In the genomic region with DNA sequence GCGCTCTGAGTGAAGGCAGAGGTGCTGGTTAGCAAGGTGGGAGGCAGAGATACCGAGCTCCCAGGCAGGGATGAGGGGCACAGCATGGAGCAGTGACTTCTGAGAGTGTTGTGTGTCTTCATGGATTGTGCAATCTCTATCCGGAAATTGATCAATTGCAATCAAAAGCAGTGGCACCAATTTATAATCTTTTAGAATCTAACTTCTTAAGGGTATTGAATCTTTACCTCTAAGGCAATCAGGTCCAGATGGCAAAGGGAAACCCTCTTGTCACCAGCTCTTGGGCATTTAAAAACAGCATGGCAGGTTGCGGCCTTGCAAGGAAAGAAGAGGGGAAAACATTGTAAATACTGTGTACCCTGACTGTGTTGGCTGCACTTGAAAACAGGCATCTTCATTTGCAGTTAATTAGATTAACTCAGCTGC, we compare ENCODE assay signal across 13 cellular contexts. TPM values are rescaled to one million over a fixed set of nuclear protein-coding genes. Genes with fewer than 3 reads are reported as not detected.
A peak's percentile ranks its signal among the peaks of the same experiment; 100 is the strongest.
DNase-seq lines count a peak whose midpoint lies in the region; ATAC-seq and TF ChIP-seq lines count a peak whose summit lies in the region.
"Had no signal": no experiment of that assay in that cellular context is flagged by ENCODE, and none has a peak within 500 bp of the region (broad histone marks: within the 10 kb centered on the region; RNA-seq: fewer than 3 reads in every experiment).

No MANE protein-coding gene starts in this region.

- H3K4me3 ChIP-seq in GM23338 (no peak overlapping the region), RWPE2 (ENCODE audit: severe bottlenecking) (no peak overlapping the region), gastroesophageal sphincter (no peak overlapping the region), sigmoid colon (no peak overlapping the region)

- H3F3A ChIP-seq in GM23338 (replicated peaks; ENCODE audit: low read depth) = no peaks in the 10 kb centered on the region

- no peaks in the 10 kb centered on the region for H3K79me2 ChIP-seq in GM23338 (replicated peaks; ENCODE audit: insufficient read depth)

- WGBS in gastroesophageal sphincter (ENCODE audit: low coverage in 1 of 2), 2 donors = 81 to 88% methylated on average over 3 of the region's 4 CpGs
- WGBS in sigmoid colon, 2 donors = 87 to 89% methylated on average over 4 of the region's 4 CpGs

- no peaks in the 10 kb centered on the region for H3K9me2 ChIP-seq in GM23338 (ENCODE audit: insufficient read depth)

- peak overlapping the region; percentile 69 for H3K27ac Mint-ChIP-seq in GM23338
- no peak overlapping the region for H3K27ac Mint-ChIP-seq in activated T-cell treated with anti-CD3 and anti-CD28 coated beads, Interleukin-2, amount 50 U/mL, for 24 hours
- H3K27ac Mint-ChIP-seq: stimulated activated naive CD8-positive, alpha-beta T cell treated with anti-CD3 and anti-CD28 coated beads, Interleukin-15, Interleukin-2, amounts not matched to agents 100 ng/mL and 50 ng/mL, for 24 hours had no signal

- TF ChIP-seq EP300 in gastroesophageal sphincter (IDR thresholded peaks at IDR 0.05) (no peak), sigmoid colon (IDR thresholded peaks at IDR 0.05) (no peak)

- H3K27ac ChIP-seq in GM23338 (ENCODE audit: low read depth) (no peak overlapping the region), RWPE2 (ENCODE audit: poor library complexity, severe bottlenecking) (peak overlapping the region; percentile 10), gastroesophageal sphincter (peak overlapping the region in 3 of 4 donors; percentile 71 to 80 (median 75)), sigmoid colon (peak overlapping the region; percentile 6 to 73 (median 30))

- H3K27me3 ChIP-seq in GM23338 (ENCODE audit: insufficient read depth) (no peaks in the 10 kb centered on the region), RWPE2 (ENCODE audit: insufficient read depth, poor library complexity, severe bottlenecking) (no peaks in the 10 kb centered on the region), gastroesophageal sphincter (no peaks in the 10 kb centered on the region), sigmoid colon (no peaks in the 10 kb centered on the region)

- H4K20me1 ChIP-seq in GM23338 (replicated peaks; ENCODE audit: insufficient read depth) = no peaks in the 10 kb centered on the region

- TF ChIP-seq POLR2A in gastroesophageal sphincter (IDR thresholded peaks at IDR 0.05) (no peak), sigmoid colon (IDR thresholded peaks at IDR 0.05) (no peak)

- H3K4me3 Mint-ChIP-seq in GM23338 = no peak overlapping the region
- no peak overlapping the region for H3K4me3 Mint-ChIP-seq in activated T-cell treated with anti-CD3 and anti-CD28 coated beads, Interleukin-2, amount 50 U/mL, for 24 hours
- H3K4me3 Mint-ChIP-seq: stimulated activated naive CD8-positive, alpha-beta T cell treated with anti-CD3 and anti-CD28 coated beads, Interleukin-15, Interleukin-2, amounts not matched to agents 100 ng/mL and 50 ng/mL, for 24 hours had no signal

- ATAC-seq in GM23338 (peak; percentile 63), RWPE2 (ENCODE audit: low read depth) (no peak), gastroesophageal sphincter (no peak)

- H3K36me3 Mint-ChIP-seq in GM23338 (ENCODE audit: low read depth) = no peaks in the 10 kb centered on the region
- no peaks in the 10 kb centered on the region for H3K36me3 Mint-ChIP-seq in activated T-cell treated with anti-CD3 and anti-CD28 coated beads, Interleukin-2, amount 50 U/mL, for 24 hours (ENCODE audit: low read depth)

- no peaks in the 10 kb centered on the region for H3K9me3 Mint-ChIP-seq in GM23338
- no peaks in the 10 kb centered on the region for H3K9me3 Mint-ChIP-seq in activated T-cell treated with anti-CD3 and anti-CD28 coated beads, Interleukin-2, amount 50 U/mL, for 24 hours
- H3K9me3 Mint-ChIP-seq: stimulated activated naive CD8-positive, alpha-beta T cell treated with anti-CD3 and anti-CD28 coated beads, Interleukin-15, Interleukin-2, amounts not matched to agents 100 ng/mL and 50 ng/mL, for 24 hours had no signal

- H3K9me3 ChIP-seq in RWPE2 (ENCODE audit: severe bottlenecking) (no peaks in the 10 kb centered on the region), gastroesophageal sphincter (no peaks in the 10 kb centered on the region), sigmoid colon (no peaks in the 10 kb centered on the region)

- intact Hi-C loops in sigmoid colon (cut with DNase I) = no loop called here

- peak overlapping the region; percentile 75; the same call in 1 of the 2 replicates for H2AFZ ChIP-seq in GM23338

- no peak for DNase-seq in GM23338 (ENCODE audit: low spot score)
- no peak for DNase-seq in RWPE2 (ENCODE audit: low spot score)
- DNase-seq in sigmoid colon = no peak
- no peak for DNase-seq in foreskin melanocyte
- no peak for DNase-seq in activated T-cell treated with anti-CD3 and anti-CD28 coated beads, Interleukin-2, amount 50 U/mL, for 24 hours
- no peak for DNase-seq in SW480 (ENCODE audit: low spot score)
- no peak for DNase-seq in globus pallidus (ENCODE audit: low spot score)
- DNase-seq: activated CD4-positive, CD25-positive, alpha-beta regulatory T cell; activated T-cell treated with anti-CD3 and anti-CD28 coated beads, Interleukin-2, amount 50 U/mL, for 48 hours; NCI-H1048; stimulated activated CD4-positive, alpha-beta T cell treated with anti-CD3 and anti-CD28 coated beads, Interleukin-2, amount 100 ng/mL, for 24 hours had no signal

- H3K4me1 Mint-ChIP-seq in GM23338 = peaks cover 30% of the 10 kb centered on the region
- H3K4me1 Mint-ChIP-seq in activated T-cell treated with anti-CD3 and anti-CD28 coated beads, Interleukin-2, amount 50 U/mL, for 24 hours (ENCODE audit: low read depth) = no peaks in the 10 kb centered on the region

- H3K4me2 ChIP-seq in GM23338 = peak overlapping the region; percentile 9; the same call in 1 of the 2 replicates

- H3K36me3 ChIP-seq in GM23338 (ENCODE audit: insufficient read depth) = no peaks in the 10 kb centered on the region
- H3K36me3 ChIP-seq in RWPE2 (ENCODE audit: low read depth) = no peaks in the 10 kb centered on the region
- H3K36me3 ChIP-seq in gastroesophageal sphincter = no peaks in the 10 kb centered on the region
- H3K36me3 ChIP-seq in sigmoid colon = no peaks in the 10 kb centered on the region

- no peak for TF ChIP-seq CTCF in GM23338 (conservative IDR thresholded peaks at IDR 0.05; ENCODE audit: low read depth in 2 of 2)
- TF ChIP-seq CTCF in RWPE2 (IDR thresholded peaks at IDR 0.05; ENCODE audit: poor library complexity, severe bottlenecking) = no peak
- TF ChIP-seq CTCF in gastroesophageal sphincter (IDR thresholded peaks at IDR 0.05) = no peak
- TF ChIP-seq CTCF in sigmoid colon (IDR thresholded peaks at IDR 0.05) = no peak

- H3K4me1 ChIP-seq in GM23338 (ENCODE audit: insufficient read depth) (peaks cover 25% of the 10 kb centered on the region), RWPE2 (ENCODE audit: insufficient read depth, poor library complexity, severe bottlenecking) (peaks cover 10% of the 10 kb centered on the region), gastroesophageal sphincter (peaks cover 0 to 41% (median 7%) of the 10 kb centered on the region in 3 donors), sigmoid colon (peaks cover 0 to 3% (median 0%) of the 10 kb centered on the region in 4 donors)

- H3K27me3 Mint-ChIP-seq in GM23338 (ENCODE audit: insufficient read depth, low read depth, poor library complexity) = peaks cover 2% of the 10 kb centered on the region
- H3K27me3 Mint-ChIP-seq in activated T-cell treated with anti-CD3 and anti-CD28 coated beads, Interleukin-2, amount 50 U/mL, for 24 hours = peaks cover 28% of the 10 kb centered on the region

TF ChIP-seq in GM23338, 12 proteins besides CTCF, POLR2A, EP300 and RAD21 (continues in another document):
- no peak for TF ChIP-seq NANOG (IDR thresholded peaks at IDR 0.05; ENCODE audit: borderline replicate concordance)
- no peak for TF ChIP-seq ZNF331 (CRISPR knock-in tag; IDR thresholded peaks at IDR 0.05; ENCODE audit: low read depth)
- TF ChIP-seq, protein P1, sequence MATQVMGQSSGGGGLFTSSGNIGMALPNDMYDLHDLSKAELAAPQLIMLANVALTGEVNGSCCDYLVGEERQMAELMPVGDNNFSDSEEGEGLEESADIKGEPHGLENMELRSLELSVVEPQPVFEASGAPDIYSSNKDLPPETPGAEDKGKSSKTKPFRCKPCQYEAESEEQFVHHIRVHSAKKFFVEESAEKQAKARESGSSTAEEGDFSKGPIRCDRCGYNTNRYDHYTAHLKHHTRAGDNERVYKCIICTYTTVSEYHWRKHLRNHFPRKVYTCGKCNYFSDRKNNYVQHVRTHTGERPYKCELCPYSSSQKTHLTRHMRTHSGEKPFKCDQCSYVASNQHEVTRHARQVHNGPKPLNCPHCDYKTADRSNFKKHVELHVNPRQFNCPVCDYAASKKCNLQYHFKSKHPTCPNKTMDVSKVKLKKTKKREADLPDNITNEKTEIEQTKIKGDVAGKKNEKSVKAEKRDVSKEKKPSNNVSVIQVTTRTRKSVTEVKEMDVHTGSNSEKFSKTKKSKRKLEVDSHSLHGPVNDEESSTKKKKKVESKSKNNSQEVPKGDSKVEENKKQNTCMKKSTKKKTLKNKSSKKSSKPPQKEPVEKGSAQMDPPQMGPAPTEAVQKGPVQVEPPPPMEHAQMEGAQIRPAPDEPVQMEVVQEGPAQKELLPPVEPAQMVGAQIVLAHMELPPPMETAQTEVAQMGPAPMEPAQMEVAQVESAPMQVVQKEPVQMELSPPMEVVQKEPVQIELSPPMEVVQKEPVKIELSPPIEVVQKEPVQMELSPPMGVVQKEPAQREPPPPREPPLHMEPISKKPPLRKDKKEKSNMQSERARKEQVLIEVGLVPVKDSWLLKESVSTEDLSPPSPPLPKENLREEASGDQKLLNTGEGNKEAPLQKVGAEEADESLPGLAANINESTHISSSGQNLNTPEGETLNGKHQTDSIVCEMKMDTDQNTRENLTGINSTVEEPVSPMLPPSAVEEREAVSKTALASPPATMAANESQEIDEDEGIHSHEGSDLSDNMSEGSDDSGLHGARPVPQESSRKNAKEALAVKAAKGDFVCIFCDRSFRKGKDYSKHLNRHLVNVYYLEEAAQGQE (IDR thresholded peaks at IDR 0.05; ENCODE audit: unreplicated experiment) = no peak
- no peak for TF ChIP-seq EZH2phosphoT487 (IDR thresholded peaks at IDR 0.05; ENCODE audit: unreplicated experiment)
- no peak for TF ChIP-seq JUNB (IDR thresholded peaks at IDR 0.05; ENCODE audit: unreplicated experiment)
- no peak for TF ChIP-seq ZNF114 (CRISPR knock-in tag; IDR thresholded peaks at IDR 0.05)

RNA-seq across cellular contexts. Expression of a gene that starts 58.0 kb away (rescaled TPM):
- total RNA-seq in GM23338 (2014; rRNA removed; shearing (Covaris generic)) = 22.2 and 22.4 TPM in 2 replicates
- polyA plus RNA-seq in GM23338 (2016; fragmentation: Nextera tagmentation; extraction: Ambion mirVana) = 9.7 and 13.9 TPM in 2 replicates
- total RNA-seq in gastroesophageal sphincter = 10 to 100 TPM; 38.8 to 53.1 (median 41.1) TPM
- 10 to 100 TPM; 23.2 to 44.6 (median 29.3) TPM for total RNA-seq in sigmoid colon
- polyA plus RNA-seq in sigmoid colon = 1 to 10 TPM; 4.6 to 9.8 (median 5.4) TPM
